ENCODE assay signal across 36 cellular contexts in genomic region chr16:52238710-52239109, GRCh38.
"Had no signal": no experiment of that assay in that cellular context is flagged by ENCODE, and none has a peak within 500 bp of the region (broad histone marks: within the 10 kb centered on the region; RNA-seq: fewer than 3 reads in every experiment).

No MANE protein-coding gene starts in this region.

- H3K4me1 Mint-ChIP-seq: activated B cell treated with CpG ODN at 0.5 μM for 24 hours; activated CD4-positive, alpha-beta T cell treated with anti-CD3 and anti-CD28 coated beads, Interleukin-2, amount 10 ng/mL, durations not matched to agents 24 days and 14 days; activated naive CD8-positive, alpha-beta T cell treated with anti-CD3 and anti-CD28 coated beads for 36 hours; activated T-helper 17 cell treated with anti-CD3 and anti-CD28 coated beads, Interleukin-2, amount 50 U/mL, for 72 hours had no signal

- H3K4me1 ChIP-seq: adrenal gland, body of pancreas, breast epithelium had no signal

- H3K36me3 ChIP-seq: adrenal gland, brain microvascular endothelial cell, breast epithelium had no signal

- H3K9me3 ChIP-seq: adrenal gland, body of pancreas, breast epithelium had no signal

- FAIRE-seq: astrocyte, TTC549 had no signal

- H3K27ac ChIP-seq: adrenal gland, body of pancreas, brain microvascular endothelial cell, breast epithelium, VCaP had no signal

- H3K9me3 Mint-ChIP-seq: activated B cell treated with CpG ODN at 0.5 μM for 24 hours; activated CD4-positive, alpha-beta T cell treated with anti-CD3 and anti-CD28 coated beads, Interleukin-2, amount 10 ng/mL, durations not matched to agents 24 days and 14 days; activated CD8-positive, alpha-beta T cell treated with anti-CD3 and anti-CD28 coated beads for 36 hours; activated naive CD4-positive, alpha-beta T cell treated with anti-CD3 and anti-CD28 coated beads for 36 hours; activated naive CD8-positive, alpha-beta T cell treated with anti-CD3 and anti-CD28 coated beads for 36 hours; activated T-helper 17 cell treated with anti-CD3 and anti-CD28 coated beads, Interleukin-2, amount 50 U/mL, for 72 hours had no signal

- H3K27me3 Mint-ChIP-seq: activated B cell treated with CpG ODN at 0.5 μM for 24 hours; activated CD4-positive, alpha-beta memory T cell treated with anti-CD3 and anti-CD28 coated beads for 36 hours; activated CD4-positive, alpha-beta T cell treated with anti-CD3 and anti-CD28 coated beads, Interleukin-2, amount 10 ng/mL, durations not matched to agents 24 days and 14 days; activated CD8-positive, alpha-beta T cell treated with anti-CD3 and anti-CD28 coated beads for 36 hours; activated naive CD8-positive, alpha-beta T cell treated with anti-CD3 and anti-CD28 coated beads for 36 hours; activated T-helper 17 cell treated with anti-CD3 and anti-CD28 coated beads, Interleukin-2, amount 50 U/mL, for 72 hours had no signal

- H3K4me3 Mint-ChIP-seq: activated B cell treated with CpG ODN at 0.5 μM for 24 hours; activated CD4-positive, alpha-beta memory T cell treated with anti-CD3 and anti-CD28 coated beads for 36 hours; activated CD4-positive, alpha-beta T cell treated with anti-CD3 and anti-CD28 coated beads, Interleukin-2, amount 10 ng/mL, durations not matched to agents 24 days and 14 days; activated CD8-positive, alpha-beta T cell treated with anti-CD3 and anti-CD28 coated beads for 36 hours; activated naive CD4-positive, alpha-beta T cell treated with anti-CD3 and anti-CD28 coated beads for 36 hours; activated naive CD8-positive, alpha-beta T cell treated with anti-CD3 and anti-CD28 coated beads for 36 hours; activated T-cell treated with anti-CD3 and anti-CD28 coated beads, Interleukin-2, amount 50 U/mL, for 4 hours; activated T-cell treated with anti-CD3 and anti-CD28 coated beads, Interleukin-2, amount 50 U/mL, for 72 hours; activated T-helper 1 cell treated with anti-CD3 and anti-CD28 coated beads, Interleukin-12 subunit alpha, Interleukin-12 subunit beta, Interleukin-2, Interleukin-4 antibody, amounts not matched to agents 30 ng/mL and 10 ng/mL and 1 ng/mL, durations not matched to agents 14 hours and 24 hours and 36 hours; activated T-helper 17 cell treated with anti-CD3 and anti-CD28 coated beads, Interleukin-2, amount 50 U/mL, for 72 hours; T-helper 1 cell treated with Interleukin-12 subunit alpha and Interleukin-12 subunit beta and Interleukin-4 antibody, amounts not matched to agents 30 μg/mL and 1 μg/mL, for 36 hours; T-helper 2 cell treated with Interferon-gamma antibody and Interleukin-4, amounts not matched to agents 5 μg/mL and 100 μg/mL, for 36 hours had no signal

- H3K36me3 Mint-ChIP-seq: activated CD4-positive, alpha-beta memory T cell treated with anti-CD3 and anti-CD28 coated beads for 36 hours; activated naive CD4-positive, alpha-beta T cell treated with anti-CD3 and anti-CD28 coated beads, Interleukin-2, amount 50 U/mL, for 72 hours; activated naive CD8-positive, alpha-beta T cell treated with anti-CD3 and anti-CD28 coated beads for 36 hours had no signal

- H3K27ac Mint-ChIP-seq: activated B cell treated with CpG ODN at 0.5 μM for 24 hours; activated CD4-positive, alpha-beta memory T cell treated with anti-CD3 and anti-CD28 coated beads for 36 hours; activated CD4-positive, alpha-beta T cell treated with anti-CD3 and anti-CD28 coated beads, Interleukin-2, amount 10 ng/mL, durations not matched to agents 24 days and 14 days; activated CD8-positive, alpha-beta T cell treated with anti-CD3 and anti-CD28 coated beads for 36 hours; activated naive CD4-positive, alpha-beta T cell treated with anti-CD3 and anti-CD28 coated beads for 36 hours; activated naive CD4-positive, alpha-beta T cell treated with anti-CD3 and anti-CD28 coated beads, Interleukin-2, amount 50 U/mL, for 72 hours; activated naive CD8-positive, alpha-beta T cell treated with anti-CD3 and anti-CD28 coated beads for 36 hours; activated T-cell treated with anti-CD3 and anti-CD28 coated beads, Interleukin-2, amount 50 U/mL, for 72 hours; activated T-helper 1 cell treated with anti-CD3 and anti-CD28 coated beads, Interleukin-12 subunit alpha, Interleukin-12 subunit beta, Interleukin-2, Interleukin-4 antibody, amounts not matched to agents 30 ng/mL and 10 ng/mL and 1 ng/mL, durations not matched to agents 14 hours and 24 hours and 36 hours; activated T-helper 17 cell treated with anti-CD3 and anti-CD28 coated beads, Interleukin-2, amount 50 U/mL, for 72 hours; T-helper 1 cell treated with Interleukin-12 subunit alpha and Interleukin-12 subunit beta and Interleukin-4 antibody, amounts not matched to agents 30 μg/mL and 1 μg/mL, for 36 hours; T-helper 2 cell treated with Interferon-gamma antibody and Interleukin-4, amounts not matched to agents 5 μg/mL and 100 μg/mL, for 36 hours had no signal

- ATAC-seq: activated CD8-positive, alpha-beta T cell treated with anti-CD3 and anti-CD28 coated beads for 36 hours; activated naive CD4-positive, alpha-beta T cell treated with anti-CD3 and anti-CD28 coated beads, Interleukin-2, amount 50 U/mL, for 72 hours; activated T-cell treated with anti-CD3 and anti-CD28 coated beads, Interleukin-2, amount 50 U/mL, for 4 hours; activated T-cell treated with anti-CD3 and anti-CD28 coated beads, Interleukin-2, amount 50 U/mL, for 72 hours; activated T-helper 17 cell treated with anti-CD3 and anti-CD28 coated beads, Interleukin-2, amount 50 U/mL, for 72 hours; body of pancreas had no signal

- DNase-seq: activated B cell treated with CpG ODN at 0.5 μM for 24 hours; activated CD4-positive, alpha-beta memory T cell treated with anti-CD3 and anti-CD28 coated beads for 36 hours; activated CD4-positive, alpha-beta T cell treated with anti-CD3 and anti-CD28 coated beads for 4 hours; activated CD4-positive, alpha-beta T cell treated with anti-CD3 and anti-CD28 coated beads, Interleukin-2, amount 50 U/mL, for 1 hour; activated CD4-positive, alpha-beta T cell treated with anti-CD3 and anti-CD28 coated beads, Interleukin-2, amount 50 U/mL, for 4 hours; activated CD4-positive, CD25-positive, alpha-beta regulatory T cell treated with anti-CD3 and anti-CD28 coated beads, Interleukin-2, amount 50 U/mL, for 72 hours; activated CD8-positive, alpha-beta memory T cell treated with anti-CD3 and anti-CD28 coated beads, Interleukin-2, amount 50 U/mL, for 4 hours; activated CD8-positive, alpha-beta T cell treated with anti-CD3 and anti-CD28 coated beads for 36 hours; activated effector memory CD4-positive, alpha-beta T cell treated with anti-CD3 and anti-CD28 coated beads, Interleukin-2, amount 50 U/mL, for 16 hours; activated gamma-delta T cell treated with Interleukin-2 at 50 U/mL for 16 hours; activated naive CD4-positive, alpha-beta T cell; activated naive CD4-positive, alpha-beta T cell treated with anti-CD3 and anti-CD28 coated beads for 36 hours; activated naive CD4-positive, alpha-beta T cell treated with anti-CD3 and anti-CD28 coated beads, Interleukin-2, amount 50 U/mL, for 16 hours; activated naive CD8-positive, alpha-beta T cell treated with anti-CD3 and anti-CD28 coated beads for 36 hours; activated T-cell treated with anti-CD3 and anti-CD28 coated beads for 4 hours; activated T-cell treated with anti-CD3 and anti-CD28 coated beads, Interleukin-2, amount 50 U/mL, for 1 hour; activated T-cell treated with anti-CD3 and anti-CD28 coated beads, Interleukin-2, amount 50 U/mL, for 4 hours; activated T-cell treated with anti-CD3 and anti-CD28 coated beads, Interleukin-2, amount 50 U/mL, for 72 hours; adrenal gland; amniotic stem cell; aorta; body of pancreas; brain microvascular endothelial cell; central memory CD4-positive, alpha-beta T cell; T-helper 2 cell; T-helper 9 cell had no signal

- H3K27me3 ChIP-seq: adrenal gland, body of pancreas, brain microvascular endothelial cell, breast epithelium had no signal

- H3K4me3 ChIP-seq: adrenal gland, body of pancreas, breast epithelium had no signal
